ENCODE assay signal across 2 cellular contexts in the genomic region with DNA sequence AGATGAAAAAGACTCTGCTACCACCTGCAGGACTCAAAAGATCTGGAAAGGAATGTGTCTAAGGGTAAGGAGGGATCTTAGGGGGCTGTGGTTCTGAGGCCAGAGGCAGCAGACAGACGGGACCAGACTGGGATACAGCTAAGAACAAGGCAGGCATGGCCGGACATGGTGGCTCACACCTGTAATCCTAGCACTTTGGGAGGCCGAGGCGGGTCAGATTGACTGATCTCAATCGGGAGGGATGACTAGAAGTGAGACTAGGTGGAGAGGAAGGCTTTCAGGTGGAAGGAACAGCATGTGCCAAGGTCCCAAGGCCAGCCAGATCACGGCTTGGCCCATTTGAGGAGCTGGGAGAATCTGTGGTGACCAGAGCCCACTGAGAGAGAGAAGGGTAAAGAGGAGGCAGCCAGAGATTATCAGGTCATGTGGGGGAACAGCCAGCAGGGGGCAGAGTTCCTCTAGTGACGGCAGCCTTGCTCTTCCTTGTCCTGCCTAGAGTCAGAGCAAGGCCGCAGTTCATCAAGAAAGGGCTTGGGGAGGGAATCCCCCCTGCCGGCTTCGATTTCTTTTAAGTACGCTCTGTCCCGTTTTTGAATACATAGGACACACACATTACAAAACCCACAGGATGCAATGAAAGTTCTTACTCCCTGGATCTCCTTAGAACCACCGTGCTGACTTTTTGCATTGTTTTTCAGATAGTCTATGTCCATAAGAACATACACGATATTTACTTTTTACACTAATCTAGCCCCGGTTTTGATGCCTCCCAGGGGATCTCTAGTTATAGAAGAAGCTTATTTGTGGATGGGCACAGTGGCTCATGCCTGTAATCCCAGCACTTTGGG.
TF ChIP-seq lines count a peak whose summit lies in the region.

No MANE protein-coding gene starts in this region.

TF ChIP-seq in HCT116, 20 proteins besides CTCF, POLR2A, EP300 and RAD21:
- TF ChIP-seq YY1 (IDR thresholded peaks at IDR 0.05; ENCODE audit: extremely low read depth, insufficient replicate concordance, low read depth, low read length) (no peak), TCF7L2 (IDR thresholded peaks at IDR 0.05; ENCODE audit: borderline replicate concordance, extremely low read depth, insufficient read depth, insufficient read length) (no peak), FOSL1 (IDR thresholded peaks at IDR 0.05; ENCODE audit: low read depth) (no peak), CBX3 (IDR thresholded peaks at IDR 0.05; ENCODE audit: low read depth) (no peak), JUND (IDR thresholded peaks at IDR 0.05) (no peak), ELF1 (IDR thresholded peaks at IDR 0.05; ENCODE audit: borderline replicate concordance, low read depth) (no peak), ZNF274 (IDR thresholded peaks at IDR 0.05; ENCODE audit: low read depth, low read length) (no peak), ZFX (IDR thresholded peaks at IDR 0.05) (no peak; the same call in 1 of the 2 replicates)
TF ChIP-seq in HCT116: peak in this region for 0.

TF ChIP-seq in HepG2, 621 proteins besides CTCF, POLR2A, EP300 and RAD21 (continues in another document):
- TF ChIP-seq ZNF350 (CRISPR knock-in tag; IDR thresholded peaks at IDR 0.05; ENCODE audit: borderline replicate concordance, low read depth) (peak; percentile 45; the same call in 1 of the 2 replicates), MYC (CRISPR knock-in tag; IDR thresholded peaks at IDR 0.05; ENCODE audit: borderline replicate concordance) (no peak), POLR2AphosphoS2 (IDR thresholded peaks at IDR 0.05; ENCODE audit: low read depth, low read length) (no peak), ELF3 (CRISPR knock-in tag; IDR thresholded peaks at IDR 0.05) (peak; percentile 83), ZNF230 (CRISPR knock-in tag; IDR thresholded peaks at IDR 0.05) (0 out of 2 replicates have a peak, but pooled peaks have one; percentile 34), HNRNPUL1 (IDR thresholded peaks at IDR 0.05; ENCODE audit: low read depth, low read length) (no peak), ZMYM4 (CRISPR knock-in tag; IDR thresholded peaks at IDR 0.05) (no peak), ZNF747 (CRISPR knock-in tag; IDR thresholded peaks at IDR 0.05; ENCODE audit: borderline replicate concordance) (no peak), SAFB2 (CRISPR knock-in tag; IDR thresholded peaks at IDR 0.05; ENCODE audit: borderline replicate concordance, low read depth) (no peak), ZNF782 (CRISPR knock-in tag; IDR thresholded peaks at IDR 0.05; ENCODE audit: borderline replicate concordance) (0 out of 2 replicates have a peak, but pooled peaks have one; percentile 20), ZNF30 (CRISPR knock-in tag; IDR thresholded peaks at IDR 0.05) (no peak), SUZ12 (IDR thresholded peaks at IDR 0.05; ENCODE audit: low read depth, low read length) (no peak), CCAR2 (optimal IDR thresholded peaks at IDR 0.05; ENCODE audit: low read depth, low read length) (no peak), PHF8 (CRISPR knock-in tag; IDR thresholded peaks at IDR 0.05) (peak; percentile 36; the same call in 1 of the 2 replicates), NBN (conservative IDR thresholded peaks at IDR 0.05) (no peak), ZNF674 (CRISPR knock-in tag; IDR thresholded peaks at IDR 0.05; ENCODE audit: low read depth) (no peak), HIVEP1 (CRISPR knock-in tag; IDR thresholded peaks at IDR 0.05) (0 out of 2 replicates have a peak, but pooled peaks have one; percentile 19), RXRB (CRISPR knock-in tag; IDR thresholded peaks at IDR 0.05; ENCODE audit: borderline replicate concordance) (peak; percentile 20; the same call in 1 of the 2 replicates), SPEN (CRISPR knock-in tag; IDR thresholded peaks at IDR 0.05; ENCODE audit: low read depth) (0 out of 2 replicates have a peak, but pooled peaks have one; percentile 28), MEIS1 (CRISPR knock-in tag; IDR thresholded peaks at IDR 0.05; ENCODE audit: borderline replicate concordance) (0 out of 2 replicates have a peak, but pooled peaks have one; percentile 23), CCDC6 (CRISPR knock-in tag; IDR thresholded peaks at IDR 0.05) (no peak), MTA3 (CRISPR knock-in tag; IDR thresholded peaks at IDR 0.05) (no peak)
- TF ChIP-seq, protein P1, sequence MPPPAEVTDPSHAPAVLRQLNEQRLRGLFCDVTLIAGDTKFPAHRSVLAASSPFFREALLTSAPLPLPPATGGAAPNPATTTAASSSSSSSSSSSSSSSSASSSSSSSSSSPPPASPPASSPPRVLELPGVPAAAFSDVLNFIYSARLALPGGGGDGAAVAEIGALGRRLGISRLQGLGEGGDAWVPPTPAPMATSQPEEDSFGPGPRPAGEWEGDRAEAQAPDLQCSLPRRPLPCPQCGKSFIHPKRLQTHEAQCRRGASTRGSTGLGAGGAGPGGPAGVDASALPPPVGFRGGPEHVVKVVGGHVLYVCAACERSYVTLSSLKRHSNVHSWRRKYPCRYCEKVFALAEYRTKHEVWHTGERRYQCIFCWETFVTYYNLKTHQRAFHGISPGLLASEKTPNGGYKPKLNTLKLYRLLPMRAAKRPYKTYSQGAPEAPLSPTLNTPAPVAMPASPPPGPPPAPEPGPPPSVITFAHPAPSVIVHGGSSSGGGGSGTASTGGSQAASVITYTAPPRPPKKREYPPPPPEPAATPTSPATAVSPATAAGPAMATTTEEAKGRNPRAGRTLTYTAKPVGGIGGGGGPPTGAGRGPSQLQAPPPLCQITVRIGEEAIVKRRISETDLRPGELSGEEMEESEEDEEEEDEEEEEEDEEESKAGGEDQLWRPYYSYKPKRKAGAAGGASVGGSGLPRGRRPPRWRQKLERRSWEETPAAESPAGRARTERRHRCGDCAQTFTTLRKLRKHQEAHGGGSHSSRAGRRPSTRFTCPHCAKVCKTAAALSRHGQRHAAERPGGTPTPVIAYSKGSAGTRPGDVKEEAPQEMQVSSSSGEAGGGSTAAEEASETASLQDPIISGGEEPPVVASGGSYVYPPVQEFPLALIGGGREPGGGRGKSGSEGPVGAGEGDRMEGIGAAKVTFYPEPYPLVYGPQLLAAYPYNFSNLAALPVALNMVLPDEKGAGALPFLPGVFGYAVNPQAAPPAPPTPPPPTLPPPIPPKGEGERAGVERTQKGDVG (CRISPR knock-in tag; IDR thresholded peaks at IDR 0.05; ENCODE audit: borderline replicate concordance), result 0 out of 2 replicates have a peak, but pooled peaks have one; percentile 32
- TF ChIP-seq, protein P2, sequence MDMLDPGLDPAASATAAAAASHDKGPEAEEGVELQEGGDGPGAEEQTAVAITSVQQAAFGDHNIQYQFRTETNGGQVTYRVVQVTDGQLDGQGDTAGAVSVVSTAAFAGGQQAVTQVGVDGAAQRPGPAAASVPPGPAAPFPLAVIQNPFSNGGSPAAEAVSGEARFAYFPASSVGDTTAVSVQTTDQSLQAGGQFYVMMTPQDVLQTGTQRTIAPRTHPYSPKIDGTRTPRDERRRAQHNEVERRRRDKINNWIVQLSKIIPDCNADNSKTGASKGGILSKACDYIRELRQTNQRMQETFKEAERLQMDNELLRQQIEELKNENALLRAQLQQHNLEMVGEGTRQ (IDR thresholded peaks at IDR 0.05; ENCODE audit: low read depth, low read length), result no peak
- TF ChIP-seq, protein P2 (CRISPR knock-in tag; IDR thresholded peaks at IDR 0.05; ENCODE audit: borderline replicate concordance), result no peak
- TF ChIP-seq, protein P3, sequence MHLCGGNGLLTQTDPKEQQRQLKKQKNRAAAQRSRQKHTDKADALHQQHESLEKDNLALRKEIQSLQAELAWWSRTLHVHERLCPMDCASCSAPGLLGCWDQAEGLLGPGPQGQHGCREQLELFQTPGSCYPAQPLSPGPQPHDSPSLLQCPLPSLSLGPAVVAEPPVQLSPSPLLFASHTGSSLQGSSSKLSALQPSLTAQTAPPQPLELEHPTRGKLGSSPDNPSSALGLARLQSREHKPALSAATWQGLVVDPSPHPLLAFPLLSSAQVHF (CRISPR knock-in tag; IDR thresholded peaks at IDR 0.05), result no peak
- TF ChIP-seq, protein P4, sequence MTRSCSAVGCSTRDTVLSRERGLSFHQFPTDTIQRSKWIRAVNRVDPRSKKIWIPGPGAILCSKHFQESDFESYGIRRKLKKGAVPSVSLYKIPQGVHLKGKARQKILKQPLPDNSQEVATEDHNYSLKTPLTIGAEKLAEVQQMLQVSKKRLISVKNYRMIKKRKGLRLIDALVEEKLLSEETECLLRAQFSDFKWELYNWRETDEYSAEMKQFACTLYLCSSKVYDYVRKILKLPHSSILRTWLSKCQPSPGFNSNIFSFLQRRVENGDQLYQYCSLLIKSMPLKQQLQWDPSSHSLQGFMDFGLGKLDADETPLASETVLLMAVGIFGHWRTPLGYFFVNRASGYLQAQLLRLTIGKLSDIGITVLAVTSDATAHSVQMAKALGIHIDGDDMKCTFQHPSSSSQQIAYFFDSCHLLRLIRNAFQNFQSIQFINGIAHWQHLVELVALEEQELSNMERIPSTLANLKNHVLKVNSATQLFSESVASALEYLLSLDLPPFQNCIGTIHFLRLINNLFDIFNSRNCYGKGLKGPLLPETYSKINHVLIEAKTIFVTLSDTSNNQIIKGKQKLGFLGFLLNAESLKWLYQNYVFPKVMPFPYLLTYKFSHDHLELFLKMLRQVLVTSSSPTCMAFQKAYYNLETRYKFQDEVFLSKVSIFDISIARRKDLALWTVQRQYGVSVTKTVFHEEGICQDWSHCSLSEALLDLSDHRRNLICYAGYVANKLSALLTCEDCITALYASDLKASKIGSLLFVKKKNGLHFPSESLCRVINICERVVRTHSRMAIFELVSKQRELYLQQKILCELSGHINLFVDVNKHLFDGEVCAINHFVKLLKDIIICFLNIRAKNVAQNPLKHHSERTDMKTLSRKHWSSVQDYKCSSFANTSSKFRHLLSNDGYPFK (CRISPR knock-in tag; IDR thresholded peaks at IDR 0.05; ENCODE audit: borderline replicate concordance), result no peak
- TF ChIP-seq, protein P5, sequence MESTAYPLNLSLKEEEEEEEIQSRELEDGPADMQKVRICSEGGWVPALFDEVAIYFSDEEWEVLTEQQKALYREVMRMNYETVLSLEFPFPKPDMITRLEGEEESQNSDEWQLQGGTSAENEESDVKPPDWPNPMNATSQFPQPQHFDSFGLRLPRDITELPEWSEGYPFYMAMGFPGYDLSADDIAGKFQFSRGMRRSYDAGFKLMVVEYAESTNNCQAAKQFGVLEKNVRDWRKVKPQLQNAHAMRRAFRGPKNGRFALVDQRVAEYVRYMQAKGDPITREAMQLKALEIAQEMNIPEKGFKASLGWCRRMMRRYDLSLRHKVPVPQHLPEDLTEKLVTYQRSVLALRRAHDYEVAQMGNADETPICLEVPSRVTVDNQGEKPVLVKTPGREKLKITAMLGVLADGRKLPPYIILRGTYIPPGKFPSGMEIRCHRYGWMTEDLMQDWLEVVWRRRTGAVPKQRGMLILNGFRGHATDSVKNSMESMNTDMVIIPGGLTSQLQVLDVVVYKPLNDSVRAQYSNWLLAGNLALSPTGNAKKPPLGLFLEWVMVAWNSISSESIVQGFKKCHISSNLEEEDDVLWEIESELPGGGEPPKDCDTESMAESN (CRISPR knock-in tag; conservative IDR thresholded peaks at IDR 0.05), result no peak
- TF ChIP-seq, protein P6, sequence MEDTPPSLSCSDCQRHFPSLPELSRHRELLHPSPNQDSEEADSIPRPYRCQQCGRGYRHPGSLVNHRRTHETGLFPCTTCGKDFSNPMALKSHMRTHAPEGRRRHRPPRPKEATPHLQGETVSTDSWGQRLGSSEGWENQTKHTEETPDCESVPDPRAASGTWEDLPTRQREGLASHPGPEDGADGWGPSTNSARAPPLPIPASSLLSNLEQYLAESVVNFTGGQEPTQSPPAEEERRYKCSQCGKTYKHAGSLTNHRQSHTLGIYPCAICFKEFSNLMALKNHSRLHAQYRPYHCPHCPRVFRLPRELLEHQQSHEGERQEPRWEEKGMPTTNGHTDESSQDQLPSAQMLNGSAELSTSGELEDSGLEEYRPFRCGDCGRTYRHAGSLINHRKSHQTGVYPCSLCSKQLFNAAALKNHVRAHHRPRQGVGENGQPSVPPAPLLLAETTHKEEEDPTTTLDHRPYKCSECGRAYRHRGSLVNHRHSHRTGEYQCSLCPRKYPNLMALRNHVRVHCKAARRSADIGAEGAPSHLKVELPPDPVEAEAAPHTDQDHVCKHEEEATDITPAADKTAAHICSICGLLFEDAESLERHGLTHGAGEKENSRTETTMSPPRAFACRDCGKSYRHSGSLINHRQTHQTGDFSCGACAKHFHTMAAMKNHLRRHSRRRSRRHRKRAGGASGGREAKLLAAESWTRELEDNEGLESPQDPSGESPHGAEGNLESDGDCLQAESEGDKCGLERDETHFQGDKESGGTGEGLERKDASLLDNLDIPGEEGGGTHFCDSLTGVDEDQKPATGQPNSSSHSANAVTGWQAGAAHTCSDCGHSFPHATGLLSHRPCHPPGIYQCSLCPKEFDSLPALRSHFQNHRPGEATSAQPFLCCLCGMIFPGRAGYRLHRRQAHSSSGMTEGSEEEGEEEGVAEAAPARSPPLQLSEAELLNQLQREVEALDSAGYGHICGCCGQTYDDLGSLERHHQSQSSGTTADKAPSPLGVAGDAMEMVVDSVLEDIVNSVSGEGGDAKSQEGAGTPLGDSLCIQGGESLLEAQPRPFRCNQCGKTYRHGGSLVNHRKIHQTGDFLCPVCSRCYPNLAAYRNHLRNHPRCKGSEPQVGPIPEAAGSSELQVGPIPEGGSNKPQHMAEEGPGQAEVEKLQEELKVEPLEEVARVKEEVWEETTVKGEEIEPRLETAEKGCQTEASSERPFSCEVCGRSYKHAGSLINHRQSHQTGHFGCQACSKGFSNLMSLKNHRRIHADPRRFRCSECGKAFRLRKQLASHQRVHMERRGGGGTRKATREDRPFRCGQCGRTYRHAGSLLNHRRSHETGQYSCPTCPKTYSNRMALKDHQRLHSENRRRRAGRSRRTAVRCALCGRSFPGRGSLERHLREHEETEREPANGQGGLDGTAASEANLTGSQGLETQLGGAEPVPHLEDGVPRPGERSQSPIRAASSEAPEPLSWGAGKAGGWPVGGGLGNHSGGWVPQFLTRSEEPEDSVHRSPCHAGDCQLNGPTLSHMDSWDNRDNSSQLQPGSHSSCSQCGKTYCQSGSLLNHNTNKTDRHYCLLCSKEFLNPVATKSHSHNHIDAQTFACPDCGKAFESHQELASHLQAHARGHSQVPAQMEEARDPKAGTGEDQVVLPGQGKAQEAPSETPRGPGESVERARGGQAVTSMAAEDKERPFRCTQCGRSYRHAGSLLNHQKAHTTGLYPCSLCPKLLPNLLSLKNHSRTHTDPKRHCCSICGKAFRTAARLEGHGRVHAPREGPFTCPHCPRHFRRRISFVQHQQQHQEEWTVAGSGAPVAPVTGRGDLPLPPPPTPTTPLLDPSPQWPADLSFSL (CRISPR knock-in tag; IDR thresholded peaks at IDR 0.05), result no peak
- TF ChIP-seq, protein P7, sequence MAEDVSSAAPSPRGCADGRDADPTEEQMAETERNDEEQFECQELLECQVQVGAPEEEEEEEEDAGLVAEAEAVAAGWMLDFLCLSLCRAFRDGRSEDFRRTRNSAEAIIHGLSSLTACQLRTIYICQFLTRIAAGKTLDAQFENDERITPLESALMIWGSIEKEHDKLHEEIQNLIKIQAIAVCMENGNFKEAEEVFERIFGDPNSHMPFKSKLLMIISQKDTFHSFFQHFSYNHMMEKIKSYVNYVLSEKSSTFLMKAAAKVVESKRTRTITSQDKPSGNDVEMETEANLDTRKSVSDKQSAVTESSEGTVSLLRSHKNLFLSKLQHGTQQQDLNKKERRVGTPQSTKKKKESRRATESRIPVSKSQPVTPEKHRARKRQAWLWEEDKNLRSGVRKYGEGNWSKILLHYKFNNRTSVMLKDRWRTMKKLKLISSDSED (CRISPR knock-in tag; IDR thresholded peaks at IDR 0.05), result no peak
- TF ChIP-seq, protein P8, sequence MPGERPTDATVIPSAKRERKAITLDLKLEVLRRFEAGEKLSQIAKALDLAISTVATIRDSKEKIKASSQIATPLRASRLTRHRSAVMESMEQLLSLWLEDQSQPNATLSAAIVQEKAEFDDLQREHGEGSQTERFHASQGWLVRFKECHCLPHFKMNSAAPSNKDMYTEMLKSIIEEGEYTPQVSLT (CRISPR knock-in tag; IDR thresholded peaks at IDR 0.05; ENCODE audit: borderline replicate concordance, low read depth), result no peak
